ENCODE assay signal across 10 cellular contexts in the genomic region with DNA sequence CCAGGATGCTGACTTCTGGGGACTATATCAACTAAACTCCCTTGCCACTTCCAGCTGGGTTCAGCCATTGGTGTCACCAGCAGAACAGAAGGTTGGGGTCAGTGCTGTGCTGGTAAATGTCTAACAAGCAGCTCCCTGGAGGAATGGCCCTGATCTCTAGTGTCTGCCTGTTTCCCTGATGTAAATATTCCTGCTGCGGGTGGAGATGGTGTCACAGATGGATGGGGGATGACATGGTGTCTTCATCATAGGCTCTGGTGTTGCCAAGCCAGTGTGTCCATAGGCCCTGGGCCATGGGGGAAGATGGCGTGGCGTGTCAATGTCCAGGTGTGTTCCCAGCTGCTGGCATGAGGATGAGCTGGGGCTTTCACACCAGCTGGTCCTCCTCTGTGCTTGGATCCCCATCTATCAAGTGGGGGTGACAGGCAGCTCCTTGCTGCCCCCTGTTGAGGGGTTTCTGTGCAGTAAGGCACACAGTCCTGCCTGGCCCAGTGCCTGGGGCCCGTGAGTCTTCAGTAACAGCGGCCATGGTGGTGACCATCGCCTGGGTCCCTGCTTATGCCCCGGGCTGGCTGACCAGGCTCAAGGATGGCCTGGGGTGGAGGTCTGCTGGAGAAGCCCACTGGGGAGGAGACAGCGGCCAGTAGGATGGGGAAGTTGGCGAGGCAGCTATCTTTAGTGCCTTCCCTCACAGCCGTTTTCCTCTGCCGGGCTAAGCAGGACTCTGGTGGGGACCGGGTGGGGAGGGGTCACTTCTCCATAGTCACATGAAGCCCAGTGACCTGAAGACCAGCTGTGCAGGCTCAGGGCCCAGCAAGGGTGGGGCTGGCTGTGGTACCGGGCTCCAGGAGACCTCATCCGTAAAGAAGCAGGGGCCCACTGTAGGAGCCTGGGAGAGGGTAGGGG. TPM values are rescaled to one million over a fixed set of nuclear protein-coding genes. Genes with fewer than 3 reads are reported as not detected.
A peak's percentile ranks its signal among the peaks of the same experiment; 100 is the strongest.
DNase-seq lines count a peak whose midpoint lies in the region; ATAC-seq and TF ChIP-seq lines count a peak whose summit lies in the region.
"Had no signal": no experiment of that assay in that cellular context is flagged by ENCODE, and none has a peak within 500 bp of the region (broad histone marks: within the 10 kb centered on the region; RNA-seq: fewer than 3 reads in every experiment).

No MANE protein-coding gene starts in this region.

- H3K9ac ChIP-seq in GM23248: no peak overlapping the region

- peak overlapping the region; percentile 62 for H3K27ac Mint-ChIP-seq in central memory CD8-positive, alpha-beta T cell (ENCODE audit: low read depth)
- H3K27ac Mint-ChIP-seq in mesothelial cell of epicardium: no peak overlapping the region

- H4K20me1 ChIP-seq in GM23248 (ENCODE audit: insufficient read depth): no peaks in the 10 kb centered on the region

- no peak overlapping the region for H3K4me3 Mint-ChIP-seq in central memory CD8-positive, alpha-beta T cell
- no peak overlapping the region for H3K4me3 Mint-ChIP-seq in mesothelial cell of epicardium

- H3K9me3 ChIP-seq in mucosa of descending colon (no peaks in the 10 kb centered on the region), GM23248 (ENCODE audit: low read depth) (no peaks in the 10 kb centered on the region)

- H3F3A ChIP-seq in GM23248 (ENCODE audit: insufficient read depth): peaks cover 32% of the 10 kb centered on the region

- no peaks in the 10 kb centered on the region for H3K9me2 ChIP-seq in GM23248 (ENCODE audit: insufficient read depth)

- TF ChIP-seq CTCF in mucosa of descending colon (IDR thresholded peaks at IDR 0.05) (no peak), mesothelial cell of epicardium (IDR thresholded peaks at IDR 0.05; ENCODE audit: unreplicated experiment) (no peak)

- DNase-seq in NCI-H345 (lab: John Stamatoyannopoulos, UW) (peak; percentile 5), NCI-H345 treated with DMSO at 0.1 percent for 48 hours (lab: John Stamatoyannopoulos, UW; ENCODE audit: unreplicated experiment) (no peak), T-helper 9 cell (peak; percentile 27), mucosa of descending colon (peak in 1 of 3 donors; percentile 70), mesothelial cell of epicardium (ENCODE audit: low spot score in 2 of 2, unreplicated experiment in 2 of 2) (no peak), GM23248 (no peak)
- peak in 1 of 2 donors; percentile 33 for DNase-seq in central memory CD8-positive, alpha-beta T cell (ENCODE audit: low spot score in 2 of 2)

- no peaks in the 10 kb centered on the region for H3K79me2 ChIP-seq in GM23248 (ENCODE audit: insufficient read depth)

- no peaks in the 10 kb centered on the region for H3K36me3 ChIP-seq in mucosa of descending colon (ENCODE audit: low read depth)
- peaks cover 5% of the 10 kb centered on the region; the same call in 1 of the 2 replicates for H3K36me3 ChIP-seq in GM23248 (ENCODE audit: low read depth)

- intact Hi-C loops in mucosa of descending colon (cut with DNase I, micrococcal nuclease): no loop called here

- H3K9me3 Mint-ChIP-seq in central memory CD8-positive, alpha-beta T cell: no peaks in the 10 kb centered on the region
- H3K9me3 Mint-ChIP-seq in mesothelial cell of epicardium: no peaks in the 10 kb centered on the region

- no peak overlapping the region for H3K4me2 ChIP-seq in GM23248 (ENCODE audit: unreplicated experiment)

- H3K4me1 ChIP-seq in mucosa of descending colon (ENCODE audit: low read depth): no peaks in the 10 kb centered on the region
- H3K4me1 ChIP-seq in GM23248 (ENCODE audit: insufficient read depth): peaks cover 17% of the 10 kb centered on the region

- H3K27me3 ChIP-seq in GM23248 (replicated peaks; ENCODE audit: insufficient read depth): no peaks in the 10 kb centered on the region

- H3K27me3 Mint-ChIP-seq in central memory CD8-positive, alpha-beta T cell: no peaks in the 10 kb centered on the region
- no peaks in the 10 kb centered on the region for H3K27me3 Mint-ChIP-seq in mesothelial cell of epicardium (ENCODE audit: low read depth)

- ATAC-seq in central memory CD8-positive, alpha-beta T cell (replicated peaks; ENCODE audit: extremely low read depth, poor library complexity, severe bottlenecking): no peak
- ATAC-seq in mucosa of descending colon (peak; percentile 10), GM19351 (IDR thresholded peaks at IDR 0.05; ENCODE audit: unreplicated experiment) (no peak)

- no peak overlapping the region for H2AFZ ChIP-seq in GM23248

- no peak overlapping the region for H3K4me3 ChIP-seq in mucosa of descending colon
- H3K4me3 ChIP-seq in GM23248: no peak overlapping the region

- peaks cover 18% of the 10 kb centered on the region for H3K4me1 Mint-ChIP-seq in central memory CD8-positive, alpha-beta T cell
- peaks cover 19% of the 10 kb centered on the region for H3K4me1 Mint-ChIP-seq in mesothelial cell of epicardium

- H3K27ac ChIP-seq in GM23248: no peak overlapping the region
- H3K27ac ChIP-seq: C4-2B had no signal

- WGBS in GM23248 (ENCODE audit: low coverage in 1 of 2, low lambda C conversion rate in 2 of 2, missing lambda C conversion rate in 2 of 2), 2 experiments: 86 to 92% methylated on average over 14 of the region's 14 CpGs

- in situ Hi-C loops in GM23248 (cut with MboI): loop anchor here (5.0 to 25.0 kb wide), 2 partner anchors 129 to 294 kb away; a partner anchor contains a TSS

- peaks cover 5% of the 10 kb centered on the region for H3K36me3 Mint-ChIP-seq in central memory CD8-positive, alpha-beta T cell (ENCODE audit: insufficient read depth)
- H3K36me3 Mint-ChIP-seq in mesothelial cell of epicardium: peaks cover 3% of the 10 kb centered on the region

RNA-seq across cellular contexts. Expression of a gene that starts 12.7 kb away (rescaled TPM):
- total RNA-seq in mucosa of descending colon (1,000 to 10,000 TPM; 1,561 to 1,749 (median 1,709) TPM), mesothelial cell of epicardium (2,423 to 2,513 TPM (median 2,494 TPM) in 3 replicates)
- 1,555 and 2,353 TPM in 2 replicates for total RNA-seq in GM23248 (2014; rRNA removed; shearing (Covaris generic))
- 920 and 929 TPM in 2 replicates for polyA plus RNA-seq in GM23248 (2016; fragmentation: Nextera tagmentation; extraction: Ambion mirVana)

RNA-seq across cellular contexts. Expression of a gene that starts 43.1 kb away (rescaled TPM):
- total RNA-seq in mucosa of descending colon: 10 to 100 TPM in 1 of 3 donors, 1 to 10 TPM in 2; 1.7 to 26.5 (median 2.9) TPM
- 37.4 to 38.9 TPM (median 38.9 TPM) in 3 replicates for total RNA-seq in mesothelial cell of epicardium
- 5.2 and 6.1 TPM in 2 replicates for total RNA-seq in GM23248 (2014; rRNA removed; shearing (Covaris generic))
- polyA plus RNA-seq in GM23248 (2016; fragmentation: Nextera tagmentation; extraction: Ambion mirVana): 20.3 and 23.2 TPM in 2 replicates
- total RNA-seq: T-helper 1 cell treated with Interleukin-12 subunit alpha and Interleukin-12 subunit beta and Interleukin-4 antibody, amounts not matched to agents 30 ng/mL and 1 ng/mL, for 36 hours had no signal

Comparison
In these comparisons a context has a peak if more than half of its experiments do, and no peak if none do; other contexts are left out.
1. DNase-seq: peak in NCI-H345 (single experiment) and T-helper 9 cell (single experiment); none in NCI-H345 treated with DMSO at 0.1 percent for 48 hours (single experiment), mesothelial cell of epicardium (0 of 2) and GM23248 (single experiment).